In the genomic region with DNA sequence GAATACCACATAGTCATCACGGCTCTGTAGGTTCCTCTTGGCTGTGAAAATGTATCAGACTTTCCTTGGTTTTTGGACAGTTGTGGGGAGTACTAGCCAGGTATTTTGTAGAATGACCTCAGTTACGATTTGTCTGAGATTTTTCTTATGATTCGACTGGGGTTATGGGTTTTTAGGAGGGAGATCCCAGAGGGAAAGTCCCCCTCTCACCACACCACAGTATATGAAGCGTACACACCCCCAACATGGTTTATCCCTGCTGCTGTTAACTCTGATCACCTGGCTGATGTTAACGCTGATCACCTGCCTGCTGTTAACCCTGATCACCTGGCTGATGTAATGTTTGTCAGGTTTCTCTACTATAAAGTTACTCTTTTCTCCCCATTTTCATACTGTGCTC, we compare ENCODE assay signal across 22 cellular contexts.
DNase-seq lines count a peak whose midpoint lies in the region; ATAC-seq and TF ChIP-seq lines count a peak whose summit lies in the region.
"Had no signal": no experiment of that assay in that cellular context is flagged by ENCODE, and none has a peak within 500 bp of the region (broad histone marks: within the 10 kb centered on the region; RNA-seq: fewer than 3 reads in every experiment).

No MANE protein-coding gene starts in this region.

- no peak overlapping the region for H3K4me3 ChIP-seq in right cardiac atrium (ENCODE audit: low read length)
- H3K4me3 ChIP-seq: A549, heart left ventricle, psoas muscle had no signal

- no peaks in the 10 kb centered on the region for H3K9me3 ChIP-seq in right cardiac atrium (ENCODE audit: control insufficient read depth, low read length)
- H3K9me3 ChIP-seq: A549, heart left ventricle, psoas muscle had no signal

- H3K27me3 ChIP-seq in right cardiac atrium (ENCODE audit: control insufficient read depth, insufficient read depth): no peaks in the 10 kb centered on the region
- H3K27me3 ChIP-seq: heart left ventricle had no signal

- TF ChIP-seq CTCF in HFFc6 (IDR thresholded peaks at IDR 0.05): no peak

- H3K9me3 Mint-ChIP-seq in activated T-cell treated with anti-CD3 and anti-CD28 coated beads, Interleukin-2, amount 50 U/mL, for 72 hours: no peaks in the 10 kb centered on the region
- H3K9me3 Mint-ChIP-seq in HFFc6: no peaks in the 10 kb centered on the region
- H3K9me3 Mint-ChIP-seq in activated T-helper 17 cell treated with anti-CD3 and anti-CD28 coated beads, Interleukin-2, amount 50 U/mL, for 72 hours: no peaks in the 10 kb centered on the region
- no peaks in the 10 kb centered on the region for H3K9me3 Mint-ChIP-seq in stimulated activated naive CD8-positive, alpha-beta T cell treated with anti-CD3 and anti-CD28 coated beads, Interleukin-15, amount 100 ng/mL, for 72 hours
- H3K9me3 Mint-ChIP-seq in activated T-helper 1 cell treated with anti-CD3 and anti-CD28 coated beads, Interleukin-12 subunit alpha, Interleukin-12 subunit beta, Interleukin-2, Interleukin-4 antibody, amounts not matched to agents 30 ng/mL and 10 ng/mL and 1 ng/mL, durations not matched to agents 14 hours and 24 hours and 36 hours: no peaks in the 10 kb centered on the region
- H3K9me3 Mint-ChIP-seq: stimulated activated naive CD8-positive, alpha-beta T cell treated with anti-CD3 and anti-CD28 coated beads, Interleukin-15, Interleukin-2, amounts not matched to agents 100 ng/mL and 50 ng/mL, for 24 hours had no signal

- ATAC-seq in activated T-cell treated with anti-CD3 and anti-CD28 coated beads, Interleukin-2, amount 50 U/mL, for 72 hours (replicated peaks in 1 of 2): peak; percentile 58 to 62
- ATAC-seq in activated T-helper 17 cell treated with anti-CD3 and anti-CD28 coated beads, Interleukin-2, amount 50 U/mL, for 72 hours (replicated peaks): peak; percentile 65
- ATAC-seq in stimulated activated naive CD8-positive, alpha-beta T cell treated with anti-CD3 and anti-CD28 coated beads, Interleukin-15, amount 100 ng/mL, for 72 hours: peak; percentile 81
- ATAC-seq in right cardiac atrium (no peak), left colon (no peak)
- ATAC-seq: A549, HCT116, heart left ventricle, psoas muscle had no signal

- DNase-seq in activated T-cell treated with anti-CD3 and anti-CD28 coated beads, Interleukin-2, amount 50 U/mL, for 72 hours: no peak
- no peak for DNase-seq in activated T-cell treated with anti-CD3 and anti-CD28 coated beads, Interleukin-2, amount 50 U/mL, for 48 hours
- DNase-seq in HFFc6 (no peak), right cardiac atrium (no peak), left colon (no peak)
- no peak for DNase-seq in stimulated activated naive CD8-positive, alpha-beta T cell treated with anti-CD3 and anti-CD28 coated beads, Interleukin-15, amount 100 ng/mL, for 72 hours
- no peak for DNase-seq in activated T-helper 1 cell treated with anti-CD3 and anti-CD28 coated beads, Interleukin-12 subunit alpha, Interleukin-12 subunit beta, Interleukin-2, Interleukin-4 antibody, amounts not matched to agents 30 ng/mL and 10 ng/mL and 1 ng/mL, durations not matched to agents 14 hours and 24 hours and 36 hours (ENCODE audit: low spot score)
- DNase-seq: activated CD4-positive, CD25-positive, alpha-beta regulatory T cell; activated effector memory CD4-positive, alpha-beta T cell treated with Interleukin-2 at 50 U/mL for 16 hours; cerebellar nuclear complex; effector memory CD4-positive, alpha-beta T cell; heart left ventricle; mesenchymal stem cell; MV-4-11; psoas muscle; T-helper 2 cell had no signal

- no peak overlapping the region for H3K27ac Mint-ChIP-seq in activated T-cell treated with anti-CD3 and anti-CD28 coated beads, Interleukin-2, amount 50 U/mL, for 72 hours
- peak overlapping the region; percentile 53; the same call in 1 of the 2 replicates for H3K27ac Mint-ChIP-seq in HFFc6
- H3K27ac Mint-ChIP-seq in activated T-helper 17 cell treated with anti-CD3 and anti-CD28 coated beads, Interleukin-2, amount 50 U/mL, for 72 hours: peak overlapping the region; percentile 17
- H3K27ac Mint-ChIP-seq in stimulated activated naive CD8-positive, alpha-beta T cell treated with anti-CD3 and anti-CD28 coated beads, Interleukin-15, amount 100 ng/mL, for 72 hours: no peak overlapping the region
- H3K27ac Mint-ChIP-seq in activated T-helper 1 cell treated with anti-CD3 and anti-CD28 coated beads, Interleukin-12 subunit alpha, Interleukin-12 subunit beta, Interleukin-2, Interleukin-4 antibody, amounts not matched to agents 30 ng/mL and 10 ng/mL and 1 ng/mL, durations not matched to agents 14 hours and 24 hours and 36 hours: no peak overlapping the region
- H3K27ac Mint-ChIP-seq: stimulated activated naive CD8-positive, alpha-beta T cell treated with anti-CD3 and anti-CD28 coated beads, Interleukin-15, Interleukin-2, amounts not matched to agents 100 ng/mL and 50 ng/mL, for 24 hours had no signal

- H3K4me1 ChIP-seq in right cardiac atrium (ENCODE audit: control insufficient read depth, insufficient read depth, low read length): no peaks in the 10 kb centered on the region
- H3K4me1 ChIP-seq: A549, heart left ventricle, psoas muscle had no signal

- intact Hi-C loops in right cardiac atrium (cut with DNase I): loop anchor here in 1 of 4 donors (10.0 kb wide), 1 partner anchor 325 kb away; no protein-coding TSS in a partner anchor
- intact Hi-C loops in activated T-helper 1 cell treated with anti-CD3 and anti-CD28 coated beads, Interleukin-12 subunit alpha, Interleukin-12 subunit beta, Interleukin-2, Interleukin-4 antibody, amounts not matched to agents 30 ng/mL and 10 ng/mL and 1 ng/mL, durations not matched to agents 14 hours and 24 hours and 36 hours (cut with micrococcal nuclease): no loop called here
- intact Hi-C loops in left colon (cut with DNase I, micrococcal nuclease): no loop called here

- H3K4me3 Mint-ChIP-seq in activated T-cell treated with anti-CD3 and anti-CD28 coated beads, Interleukin-2, amount 50 U/mL, for 72 hours: no peak overlapping the region
- no peak overlapping the region for H3K4me3 Mint-ChIP-seq in HFFc6
- no peak overlapping the region for H3K4me3 Mint-ChIP-seq in activated T-helper 17 cell treated with anti-CD3 and anti-CD28 coated beads, Interleukin-2, amount 50 U/mL, for 72 hours
- no peak overlapping the region for H3K4me3 Mint-ChIP-seq in stimulated activated naive CD8-positive, alpha-beta T cell treated with anti-CD3 and anti-CD28 coated beads, Interleukin-15, amount 100 ng/mL, for 72 hours
- H3K4me3 Mint-ChIP-seq in activated T-helper 1 cell treated with anti-CD3 and anti-CD28 coated beads, Interleukin-12 subunit alpha, Interleukin-12 subunit beta, Interleukin-2, Interleukin-4 antibody, amounts not matched to agents 30 ng/mL and 10 ng/mL and 1 ng/mL, durations not matched to agents 14 hours and 24 hours and 36 hours: no peak overlapping the region
- H3K4me3 Mint-ChIP-seq: stimulated activated naive CD8-positive, alpha-beta T cell treated with anti-CD3 and anti-CD28 coated beads, Interleukin-15, Interleukin-2, amounts not matched to agents 100 ng/mL and 50 ng/mL, for 24 hours had no signal

- peaks cover 11% of the 10 kb centered on the region for H3K4me1 Mint-ChIP-seq in activated T-cell treated with anti-CD3 and anti-CD28 coated beads, Interleukin-2, amount 50 U/mL, for 72 hours (ENCODE audit: low read depth)
- peaks cover 18% of the 10 kb centered on the region for H3K4me1 Mint-ChIP-seq in HFFc6 (ENCODE audit: low read depth)
- H3K4me1 Mint-ChIP-seq in activated T-helper 17 cell treated with anti-CD3 and anti-CD28 coated beads, Interleukin-2, amount 50 U/mL, for 72 hours: peaks cover 5% of the 10 kb centered on the region
- peaks cover 6% of the 10 kb centered on the region for H3K4me1 Mint-ChIP-seq in stimulated activated naive CD8-positive, alpha-beta T cell treated with anti-CD3 and anti-CD28 coated beads, Interleukin-15, amount 100 ng/mL, for 72 hours
- H3K4me1 Mint-ChIP-seq in activated T-helper 1 cell treated with anti-CD3 and anti-CD28 coated beads, Interleukin-12 subunit alpha, Interleukin-12 subunit beta, Interleukin-2, Interleukin-4 antibody, amounts not matched to agents 30 ng/mL and 10 ng/mL and 1 ng/mL, durations not matched to agents 14 hours and 24 hours and 36 hours (ENCODE audit: low read depth): no peaks in the 10 kb centered on the region

- no peaks in the 10 kb centered on the region for H3K36me3 Mint-ChIP-seq in activated T-cell treated with anti-CD3 and anti-CD28 coated beads, Interleukin-2, amount 50 U/mL, for 72 hours (ENCODE audit: insufficient read depth in 2 of 2)
- no peaks in the 10 kb centered on the region for H3K36me3 Mint-ChIP-seq in HFFc6 (ENCODE audit: low read depth)
- H3K36me3 Mint-ChIP-seq in activated T-helper 17 cell treated with anti-CD3 and anti-CD28 coated beads, Interleukin-2, amount 50 U/mL, for 72 hours (ENCODE audit: low read depth): no peaks in the 10 kb centered on the region
- no peaks in the 10 kb centered on the region for H3K36me3 Mint-ChIP-seq in activated T-helper 1 cell treated with anti-CD3 and anti-CD28 coated beads, Interleukin-12 subunit alpha, Interleukin-12 subunit beta, Interleukin-2, Interleukin-4 antibody, amounts not matched to agents 30 ng/mL and 10 ng/mL and 1 ng/mL, durations not matched to agents 14 hours and 24 hours and 36 hours (ENCODE audit: low read depth)

- no peak overlapping the region for H3K27ac ChIP-seq in right cardiac atrium (ENCODE audit: low read length)
- H3K27ac ChIP-seq: A549, C4-2B, heart left ventricle, HL-60, psoas muscle had no signal

- WGBS in right cardiac atrium: 89% methylated on average over 5 of the region's 5 CpGs

- no peaks in the 10 kb centered on the region for H3K27me3 Mint-ChIP-seq in activated T-cell treated with anti-CD3 and anti-CD28 coated beads, Interleukin-2, amount 50 U/mL, for 72 hours (ENCODE audit: low read depth)
- H3K27me3 Mint-ChIP-seq in HFFc6 (ENCODE audit: insufficient read depth): peaks cover 14% of the 10 kb centered on the region
- no peaks in the 10 kb centered on the region for H3K27me3 Mint-ChIP-seq in activated T-helper 17 cell treated with anti-CD3 and anti-CD28 coated beads, Interleukin-2, amount 50 U/mL, for 72 hours
- H3K27me3 Mint-ChIP-seq in stimulated activated naive CD8-positive, alpha-beta T cell treated with anti-CD3 and anti-CD28 coated beads, Interleukin-15, amount 100 ng/mL, for 72 hours: no peaks in the 10 kb centered on the region
- no peaks in the 10 kb centered on the region for H3K27me3 Mint-ChIP-seq in activated T-helper 1 cell treated with anti-CD3 and anti-CD28 coated beads, Interleukin-12 subunit alpha, Interleukin-12 subunit beta, Interleukin-2, Interleukin-4 antibody, amounts not matched to agents 30 ng/mL and 10 ng/mL and 1 ng/mL, durations not matched to agents 14 hours and 24 hours and 36 hours (ENCODE audit: insufficient read depth)
- H3K27me3 Mint-ChIP-seq: stimulated activated naive CD8-positive, alpha-beta T cell treated with anti-CD3 and anti-CD28 coated beads, Interleukin-15, Interleukin-2, amounts not matched to agents 100 ng/mL and 50 ng/mL, for 24 hours had no signal

Comparison
In these comparisons a context has a peak if more than half of its experiments do, and no peak if none do; other contexts are left out.
1. ATAC-seq: peak in activated T-cell treated with anti-CD3 and anti-CD28 coated beads, Interleukin-2, amount 50 U/mL, for 72 hours (2 of 2), activated T-helper 17 cell treated with anti-CD3 and anti-CD28 coated beads, Interleukin-2, amount 50 U/mL, for 72 hours (single experiment) and stimulated activated naive CD8-positive, alpha-beta T cell treated with anti-CD3 and anti-CD28 coated beads, Interleukin-15, amount 100 ng/mL, for 72 hours (single experiment); none in right cardiac atrium (0 of 2) and left colon (single experiment).
2. H3K27ac Mint-ChIP-seq: peak in HFFc6 (single experiment) and activated T-helper 17 cell treated with anti-CD3 and anti-CD28 coated beads, Interleukin-2, amount 50 U/mL, for 72 hours (single experiment); none in activated T-cell treated with anti-CD3 and anti-CD28 coated beads, Interleukin-2, amount 50 U/mL, for 72 hours (single experiment), stimulated activated naive CD8-positive, alpha-beta T cell treated with anti-CD3 and anti-CD28 coated beads, Interleukin-15, amount 100 ng/mL, for 72 hours (0 of 2) and activated T-helper 1 cell treated with anti-CD3 and anti-CD28 coated beads, Interleukin-12 subunit alpha, Interleukin-12 subunit beta, Interleukin-2, Interleukin-4 antibody, amounts not matched to agents 30 ng/mL and 10 ng/mL and 1 ng/mL, durations not matched to agents 14 hours and 24 hours and 36 hours (single experiment).